29 cellular contexts compared by ENCODE assay signal in the genomic region with DNA sequence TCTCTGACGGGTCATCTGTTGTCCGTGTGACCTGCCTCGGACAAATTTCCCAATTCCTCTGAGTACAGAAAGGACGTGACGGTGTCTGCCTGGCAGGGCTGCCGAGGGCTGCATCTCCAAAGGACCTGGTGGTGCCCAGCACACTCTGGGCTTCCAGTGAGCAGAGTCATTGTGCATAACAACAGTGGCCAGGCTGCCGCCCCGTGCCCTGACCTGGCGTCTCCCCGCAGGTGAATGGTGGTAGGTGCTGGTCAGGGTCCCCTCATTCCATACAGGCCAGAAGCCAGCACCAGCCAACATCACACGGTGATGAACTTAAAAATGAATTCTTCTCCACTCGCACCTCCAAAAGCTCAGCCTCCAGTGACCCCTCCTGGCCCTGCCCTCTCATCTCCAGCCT. TPM values are rescaled to one million over a fixed set of nuclear protein-coding genes. Genes with fewer than 3 reads are reported as not detected.
"Had no signal": no experiment of that assay in that cellular context is flagged by ENCODE, and none has a peak within 500 bp of the region (broad histone marks: within the 10 kb centered on the region; RNA-seq: fewer than 3 reads in every experiment).

No MANE protein-coding gene starts in this region.

- H3K36me3 Mint-ChIP-seq: activated naive CD4-positive, alpha-beta T cell treated with anti-CD3 and anti-CD28 coated beads, Interleukin-2, amount 10 ng/mL, durations not matched to agents 7 days and 5 days; activated naive CD8-positive, alpha-beta T cell; WTC11 had no signal

- H3K9me3 ChIP-seq: colonic mucosa, esophagus squamous epithelium, gastroesophageal sphincter had no signal

- H3K27ac ChIP-seq: colonic mucosa, epithelial cell of prostate, esophagus squamous epithelium, gastroesophageal sphincter, VCaP had no signal

- H3K27ac Mint-ChIP-seq: activated CD4-positive, alpha-beta memory T cell treated with anti-CD3 and anti-CD28 coated beads, Interleukin-2, amount 10 ng/mL, durations not matched to agents 7 days and 5 days; activated CD4-positive, alpha-beta T cell treated with anti-CD3 and anti-CD28 coated beads, Interleukin-2, amount 10 ng/mL, durations not matched to agents 7 days and 5 days; activated naive CD4-positive, alpha-beta T cell treated with anti-CD3 and anti-CD28 coated beads, Interleukin-2, amount 10 ng/mL, durations not matched to agents 7 days and 5 days; activated naive CD8-positive, alpha-beta T cell; activated T-cell treated with anti-CD3 and anti-CD28 coated beads, Interleukin-2, amount 50 U/mL, for 24 hours; activated T-cell treated with anti-CD3 and anti-CD28 coated beads, Interleukin-2, amount 50 U/mL, for 72 hours; WTC11 had no signal

- DNase-seq: activated CD4-positive, alpha-beta memory T cell treated with anti-CD3 and anti-CD28 coated beads, Interleukin-2, amount 10 ng/mL, durations not matched to agents 7 days and 5 days; activated CD4-positive, alpha-beta T cell treated with anti-CD3 and anti-CD28 coated beads for 1 hour; activated CD4-positive, alpha-beta T cell treated with anti-CD3 and anti-CD28 coated beads for 4 hours; activated CD4-positive, alpha-beta T cell treated with anti-CD3 and anti-CD28 coated beads, Interleukin-2, amount 10 ng/mL, durations not matched to agents 7 days and 5 days; activated CD4-positive, alpha-beta T cell treated with anti-CD3 and anti-CD28 coated beads, Interleukin-2, amount 50 U/mL, for 4 hours; activated CD8-positive, alpha-beta memory T cell treated with anti-CD3 and anti-CD28 coated beads, Interleukin-2, amount 50 U/mL, for 48 hours; activated gamma-delta T cell; activated naive CD4-positive, alpha-beta T cell; activated naive CD4-positive, alpha-beta T cell treated with anti-CD3 and anti-CD28 coated beads, Interleukin-2, amount 10 ng/mL, durations not matched to agents 7 days and 5 days; activated T-cell treated with anti-CD3 and anti-CD28 coated beads for 4 hours; activated T-cell treated with anti-CD3 and anti-CD28 coated beads, Interleukin-2, amount 50 U/mL, for 24 hours; activated T-cell treated with anti-CD3 and anti-CD28 coated beads, Interleukin-2, amount 50 U/mL, for 72 hours; amniotic stem cell; anterior cingulate cortex; central memory CD4-positive, alpha-beta T cell; cerebellar nuclear complex; colonic mucosa; effector CD8-positive, alpha-beta T cell; esophagus squamous epithelium; foreskin melanocyte; T-helper 1 cell; T-helper 2 cell had no signal

- H3K4me3 Mint-ChIP-seq: activated CD4-positive, alpha-beta memory T cell treated with anti-CD3 and anti-CD28 coated beads, Interleukin-2, amount 10 ng/mL, durations not matched to agents 7 days and 5 days; activated CD4-positive, alpha-beta T cell treated with anti-CD3 and anti-CD28 coated beads, Interleukin-2, amount 10 ng/mL, durations not matched to agents 7 days and 5 days; activated naive CD4-positive, alpha-beta T cell treated with anti-CD3 and anti-CD28 coated beads, Interleukin-2, amount 10 ng/mL, durations not matched to agents 7 days and 5 days; activated naive CD8-positive, alpha-beta T cell; activated T-cell treated with anti-CD3 and anti-CD28 coated beads, Interleukin-2, amount 50 U/mL, for 24 hours; activated T-cell treated with anti-CD3 and anti-CD28 coated beads, Interleukin-2, amount 50 U/mL, for 72 hours; WTC11 had no signal

- H3K27me3 ChIP-seq: colonic mucosa had no signal

- H3K4me3 ChIP-seq: colonic mucosa, esophagus squamous epithelium, gastroesophageal sphincter had no signal

- H3K4me1 Mint-ChIP-seq: activated CD4-positive, alpha-beta memory T cell treated with anti-CD3 and anti-CD28 coated beads, Interleukin-2, amount 10 ng/mL, durations not matched to agents 7 days and 5 days; activated CD4-positive, alpha-beta T cell treated with anti-CD3 and anti-CD28 coated beads, Interleukin-2, amount 10 ng/mL, durations not matched to agents 7 days and 5 days; activated naive CD4-positive, alpha-beta T cell treated with anti-CD3 and anti-CD28 coated beads, Interleukin-2, amount 10 ng/mL, durations not matched to agents 7 days and 5 days; WTC11 had no signal

- ATAC-seq: activated T-cell treated with anti-CD3 and anti-CD28 coated beads, Interleukin-2, amount 50 U/mL, for 72 hours; gastroesophageal sphincter; WTC11 had no signal

- H3K36me3 ChIP-seq: colonic mucosa, esophagus squamous epithelium, gastroesophageal sphincter had no signal

- H3K9me3 Mint-ChIP-seq: activated CD4-positive, alpha-beta memory T cell treated with anti-CD3 and anti-CD28 coated beads, Interleukin-2, amount 10 ng/mL, durations not matched to agents 7 days and 5 days; activated CD4-positive, alpha-beta T cell treated with anti-CD3 and anti-CD28 coated beads, Interleukin-2, amount 10 ng/mL, durations not matched to agents 7 days and 5 days; activated naive CD4-positive, alpha-beta T cell treated with anti-CD3 and anti-CD28 coated beads, Interleukin-2, amount 10 ng/mL, durations not matched to agents 7 days and 5 days; activated T-cell treated with anti-CD3 and anti-CD28 coated beads, Interleukin-2, amount 50 U/mL, for 24 hours; activated T-cell treated with anti-CD3 and anti-CD28 coated beads, Interleukin-2, amount 50 U/mL, for 72 hours; WTC11 had no signal

- H3K27me3 Mint-ChIP-seq: activated CD4-positive, alpha-beta memory T cell treated with anti-CD3 and anti-CD28 coated beads, Interleukin-2, amount 10 ng/mL, durations not matched to agents 7 days and 5 days; activated naive CD8-positive, alpha-beta T cell had no signal

- H3K4me1 ChIP-seq: colonic mucosa, esophagus squamous epithelium, gastroesophageal sphincter had no signal

RNA-seq across cellular contexts. Expression of a gene that starts 28.2 kb away (rescaled TPM):
- total RNA-seq: dermis microvascular lymphatic vessel endothelial cell, endothelial cell of umbilical vein had no signal
- polyA plus RNA-seq: endothelial cell of umbilical vein had no signal
